ENCODE assay signal across 1 cellular context in the genomic region with DNA sequence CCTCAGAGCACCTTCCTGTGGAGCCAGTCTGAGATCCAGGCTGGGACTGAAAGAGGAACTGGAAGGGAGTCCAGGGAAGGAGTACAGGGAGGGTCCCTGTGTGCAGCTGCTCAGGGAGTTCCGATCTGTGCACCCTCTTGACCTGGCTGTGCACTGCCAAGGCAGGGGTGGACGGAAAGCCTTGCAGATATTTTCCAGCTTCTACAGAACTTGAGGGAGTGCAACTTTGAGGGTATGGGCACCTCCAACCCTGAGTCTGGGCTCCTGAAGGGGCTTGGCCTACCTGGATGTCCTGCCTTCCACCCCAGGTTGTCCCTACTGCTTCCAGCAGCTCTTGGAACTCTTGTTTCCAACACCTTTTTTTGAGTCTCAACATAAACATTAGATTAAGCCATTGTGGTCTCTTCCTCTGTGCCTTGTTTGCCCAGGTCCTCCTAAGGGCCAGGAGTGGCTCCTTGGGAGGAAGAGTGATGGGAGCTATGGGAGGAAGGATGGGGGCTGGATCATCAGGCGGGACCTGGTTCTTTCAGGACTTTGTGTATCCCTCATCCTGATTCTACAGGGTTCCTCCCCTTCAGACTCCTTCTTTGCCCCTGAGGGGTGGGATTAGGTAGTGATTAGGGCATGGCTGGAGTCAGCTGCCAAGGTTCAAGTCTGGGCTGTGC.
TF ChIP-seq lines count a peak whose summit lies in the region.

No MANE protein-coding gene starts in this region.

TF ChIP-seq in HepG2, 621 proteins besides CTCF, POLR2A, EP300 and RAD21:
- TF ChIP-seq HMGXB3 (CRISPR knock-in tag; IDR thresholded peaks at IDR 0.05; ENCODE audit: borderline replicate concordance), result no peak
- TF ChIP-seq, protein P1, sequence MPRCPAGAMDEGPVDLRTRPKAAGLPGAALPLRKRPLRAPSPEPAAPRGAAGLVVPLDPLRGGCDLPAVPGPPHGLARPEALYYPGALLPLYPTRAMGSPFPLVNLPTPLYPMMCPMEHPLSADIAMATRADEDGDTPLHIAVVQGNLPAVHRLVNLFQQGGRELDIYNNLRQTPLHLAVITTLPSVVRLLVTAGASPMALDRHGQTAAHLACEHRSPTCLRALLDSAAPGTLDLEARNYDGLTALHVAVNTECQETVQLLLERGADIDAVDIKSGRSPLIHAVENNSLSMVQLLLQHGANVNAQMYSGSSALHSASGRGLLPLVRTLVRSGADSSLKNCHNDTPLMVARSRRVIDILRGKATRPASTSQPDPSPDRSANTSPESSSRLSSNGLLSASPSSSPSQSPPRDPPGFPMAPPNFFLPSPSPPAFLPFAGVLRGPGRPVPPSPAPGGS (CRISPR knock-in tag; IDR thresholded peaks at IDR 0.05), result no peak
- TF ChIP-seq, protein P2, sequence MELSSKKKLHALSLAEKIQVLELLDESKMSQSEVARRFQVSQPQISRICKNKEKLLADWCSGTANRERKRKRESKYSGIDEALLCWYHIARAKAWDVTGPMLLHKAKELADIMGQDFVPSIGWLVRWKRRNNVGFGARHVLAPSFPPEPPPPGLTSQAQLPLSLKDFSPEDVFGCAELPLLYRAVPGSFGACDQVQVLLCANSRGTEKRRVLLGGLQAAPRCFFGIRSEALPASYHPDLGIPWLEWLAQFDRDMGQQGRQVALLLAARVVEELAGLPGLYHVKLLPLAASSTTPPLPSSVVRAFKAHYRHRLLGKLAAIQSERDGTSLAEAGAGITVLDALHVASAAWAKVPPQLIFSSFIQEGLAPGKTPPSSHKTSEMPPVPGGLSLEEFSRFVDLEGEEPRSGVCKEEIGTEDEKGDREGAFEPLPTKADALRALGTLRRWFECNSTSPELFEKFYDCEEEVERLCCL (CRISPR knock-in tag; IDR thresholded peaks at IDR 0.05; ENCODE audit: borderline replicate concordance), result no peak
- TF ChIP-seq, protein P3, sequence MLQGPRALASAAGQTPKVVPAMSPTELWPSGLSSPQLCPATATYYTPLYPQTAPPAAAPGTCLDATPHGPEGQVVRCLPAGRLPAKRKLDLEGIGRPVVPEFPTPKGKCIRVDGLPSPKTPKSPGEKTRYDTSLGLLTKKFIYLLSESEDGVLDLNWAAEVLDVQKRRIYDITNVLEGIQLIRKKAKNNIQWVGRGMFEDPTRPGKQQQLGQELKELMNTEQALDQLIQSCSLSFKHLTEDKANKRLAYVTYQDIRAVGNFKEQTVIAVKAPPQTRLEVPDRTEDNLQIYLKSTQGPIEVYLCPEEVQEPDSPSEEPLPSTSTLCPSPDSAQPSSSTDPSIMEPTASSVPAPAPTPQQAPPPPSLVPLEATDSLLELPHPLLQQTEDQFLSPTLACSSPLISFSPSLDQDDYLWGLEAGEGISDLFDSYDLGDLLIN (CRISPR knock-in tag; IDR thresholded peaks at IDR 0.05; ENCODE audit: borderline replicate concordance), result no peak
